Comparison of ENCODE assay signal across 1 cellular context in the genomic region with DNA sequence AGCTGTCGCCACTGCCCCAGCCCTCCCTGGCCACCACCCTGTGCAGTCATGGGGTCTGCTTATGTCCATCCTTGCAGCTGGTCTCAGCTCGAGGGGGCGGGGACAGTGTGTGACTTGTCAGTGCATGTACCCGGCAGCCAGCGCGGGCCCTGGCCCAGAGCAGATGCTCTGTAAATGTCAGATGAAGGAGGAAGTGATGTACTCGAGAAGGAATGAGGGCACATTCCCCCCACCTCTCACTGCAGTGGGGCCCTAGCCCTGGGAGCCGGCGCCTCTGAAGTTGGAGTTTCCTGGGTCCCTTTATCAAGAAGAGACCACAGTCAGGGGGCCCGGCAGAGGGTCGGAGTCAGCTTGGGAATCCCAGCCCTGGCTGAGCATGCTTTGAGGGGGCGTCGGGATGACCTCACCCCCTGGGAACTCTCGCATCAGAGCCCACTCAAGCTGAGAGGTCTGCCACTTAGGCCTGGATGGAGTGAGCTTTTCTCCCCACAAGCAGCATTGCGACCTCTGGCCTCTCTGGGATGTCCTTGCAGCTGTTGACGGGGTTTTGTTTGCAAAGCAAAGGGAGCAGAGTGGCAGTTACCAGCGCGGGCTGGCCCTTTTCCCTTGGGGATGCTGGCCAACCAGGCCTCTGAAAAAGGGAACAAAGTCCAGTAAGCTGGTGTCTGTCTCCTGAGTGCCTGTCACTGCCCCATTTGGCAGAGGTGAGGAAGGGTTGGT.
TF ChIP-seq lines count a peak whose summit lies in the region.

No MANE protein-coding gene starts in this region.

TF ChIP-seq in H1, 55 proteins besides CTCF, POLR2A, EP300 and RAD21 (continued from another document):
- TF ChIP-seq JUND (IDR thresholded peaks at IDR 0.05; ENCODE audit: low read length) (0 out of 2 replicates have a peak, but pooled peaks have one; percentile 40), CBX8 (IDR thresholded peaks at IDR 0.05; ENCODE audit: borderline replicate concordance, low read depth, low read length) (no peak), BCL11A (IDR thresholded peaks at IDR 0.05; ENCODE audit: low read depth in 2 of 2, low read length in 2 of 2) (no peak), JUN (IDR thresholded peaks at IDR 0.05; ENCODE audit: low read depth, low read length) (0 out of 2 replicates have a peak, but pooled peaks have one; percentile 10)
